In the genomic region with DNA sequence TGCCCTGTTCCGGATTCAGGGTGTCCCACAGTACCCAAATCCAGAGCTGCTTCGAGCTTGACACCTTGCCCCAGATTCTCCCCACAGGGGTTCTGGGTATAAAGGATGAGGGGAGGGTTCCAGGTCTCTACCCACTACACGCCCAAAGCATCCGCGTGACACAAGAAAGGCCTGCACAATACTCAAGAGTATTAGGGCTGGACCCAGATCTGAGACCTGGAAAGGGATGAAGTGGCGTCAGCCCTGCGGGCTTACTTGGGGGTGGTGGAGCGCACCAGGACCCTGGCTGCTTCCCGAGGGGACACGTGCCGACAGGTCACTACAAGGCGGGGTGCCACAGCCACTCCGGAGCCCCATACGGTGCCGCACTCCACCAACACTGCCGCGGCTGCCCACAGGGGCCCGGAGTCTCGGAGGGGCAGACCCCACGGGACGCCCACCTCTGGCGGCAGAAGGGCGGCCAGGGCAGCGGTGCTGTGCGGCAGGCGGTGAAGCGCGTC, we compare ENCODE assay signal across 1 cellular context.
TF ChIP-seq lines count a peak whose summit lies in the region.

No MANE protein-coding gene starts in this region.

TF ChIP-seq in GM12878, 131 proteins besides CTCF, POLR2A, EP300 and RAD21 (continued from another document):
- TF ChIP-seq, protein P1, sequence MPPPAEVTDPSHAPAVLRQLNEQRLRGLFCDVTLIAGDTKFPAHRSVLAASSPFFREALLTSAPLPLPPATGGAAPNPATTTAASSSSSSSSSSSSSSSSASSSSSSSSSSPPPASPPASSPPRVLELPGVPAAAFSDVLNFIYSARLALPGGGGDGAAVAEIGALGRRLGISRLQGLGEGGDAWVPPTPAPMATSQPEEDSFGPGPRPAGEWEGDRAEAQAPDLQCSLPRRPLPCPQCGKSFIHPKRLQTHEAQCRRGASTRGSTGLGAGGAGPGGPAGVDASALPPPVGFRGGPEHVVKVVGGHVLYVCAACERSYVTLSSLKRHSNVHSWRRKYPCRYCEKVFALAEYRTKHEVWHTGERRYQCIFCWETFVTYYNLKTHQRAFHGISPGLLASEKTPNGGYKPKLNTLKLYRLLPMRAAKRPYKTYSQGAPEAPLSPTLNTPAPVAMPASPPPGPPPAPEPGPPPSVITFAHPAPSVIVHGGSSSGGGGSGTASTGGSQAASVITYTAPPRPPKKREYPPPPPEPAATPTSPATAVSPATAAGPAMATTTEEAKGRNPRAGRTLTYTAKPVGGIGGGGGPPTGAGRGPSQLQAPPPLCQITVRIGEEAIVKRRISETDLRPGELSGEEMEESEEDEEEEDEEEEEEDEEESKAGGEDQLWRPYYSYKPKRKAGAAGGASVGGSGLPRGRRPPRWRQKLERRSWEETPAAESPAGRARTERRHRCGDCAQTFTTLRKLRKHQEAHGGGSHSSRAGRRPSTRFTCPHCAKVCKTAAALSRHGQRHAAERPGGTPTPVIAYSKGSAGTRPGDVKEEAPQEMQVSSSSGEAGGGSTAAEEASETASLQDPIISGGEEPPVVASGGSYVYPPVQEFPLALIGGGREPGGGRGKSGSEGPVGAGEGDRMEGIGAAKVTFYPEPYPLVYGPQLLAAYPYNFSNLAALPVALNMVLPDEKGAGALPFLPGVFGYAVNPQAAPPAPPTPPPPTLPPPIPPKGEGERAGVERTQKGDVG (CRISPR knock-in tag; IDR thresholded peaks at IDR 0.05) = no peak
- TF ChIP-seq, protein P2, sequence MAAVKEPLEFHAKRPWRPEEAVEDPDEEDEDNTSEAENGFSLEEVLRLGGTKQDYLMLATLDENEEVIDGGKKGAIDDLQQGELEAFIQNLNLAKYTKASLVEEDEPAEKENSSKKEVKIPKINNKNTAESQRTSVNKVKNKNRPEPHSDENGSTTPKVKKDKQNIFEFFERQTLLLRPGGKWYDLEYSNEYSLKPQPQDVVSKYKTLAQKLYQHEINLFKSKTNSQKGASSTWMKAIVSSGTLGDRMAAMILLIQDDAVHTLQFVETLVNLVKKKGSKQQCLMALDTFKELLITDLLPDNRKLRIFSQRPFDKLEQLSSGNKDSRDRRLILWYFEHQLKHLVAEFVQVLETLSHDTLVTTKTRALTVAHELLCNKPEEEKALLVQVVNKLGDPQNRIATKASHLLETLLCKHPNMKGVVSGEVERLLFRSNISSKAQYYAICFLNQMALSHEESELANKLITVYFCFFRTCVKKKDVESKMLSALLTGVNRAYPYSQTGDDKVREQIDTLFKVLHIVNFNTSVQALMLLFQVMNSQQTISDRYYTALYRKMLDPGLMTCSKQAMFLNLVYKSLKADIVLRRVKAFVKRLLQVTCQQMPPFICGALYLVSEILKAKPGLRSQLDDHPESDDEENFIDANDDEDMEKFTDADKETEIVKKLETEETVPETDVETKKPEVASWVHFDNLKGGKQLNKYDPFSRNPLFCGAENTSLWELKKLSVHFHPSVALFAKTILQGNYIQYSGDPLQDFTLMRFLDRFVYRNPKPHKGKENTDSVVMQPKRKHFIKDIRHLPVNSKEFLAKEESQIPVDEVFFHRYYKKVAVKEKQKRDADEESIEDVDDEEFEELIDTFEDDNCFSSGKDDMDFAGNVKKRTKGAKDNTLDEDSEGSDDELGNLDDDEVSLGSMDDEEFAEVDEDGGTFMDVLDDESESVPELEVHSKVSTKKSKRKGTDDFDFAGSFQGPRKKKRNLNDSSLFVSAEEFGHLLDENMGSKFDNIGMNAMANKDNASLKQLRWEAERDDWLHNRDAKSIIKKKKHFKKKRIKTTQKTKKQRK (IDR thresholded peaks at IDR 0.05; ENCODE audit: low read depth, low read length) = no peak
- TF ChIP-seq HDGF (IDR thresholded peaks at IDR 0.05) (no peak), MTA3 (IDR thresholded peaks at IDR 0.05; ENCODE audit: borderline replicate concordance, low read length) (no peak), ATF7 (IDR thresholded peaks at IDR 0.05; ENCODE audit: low read depth) (no peak), POU2F2 (IDR thresholded peaks at IDR 0.05; ENCODE audit: borderline replicate concordance, low read depth, low read length) (no peak), IKZF2 (IDR thresholded peaks at IDR 0.05) (no peak), GATAD2B (conservative IDR thresholded peaks at IDR 0.05; ENCODE audit: low read depth) (peak; percentile 92; the same call in 1 of the 2 replicates), SUZ12 (IDR thresholded peaks at IDR 0.05; ENCODE audit: unreplicated experiment) (no peak), ASH2L (IDR thresholded peaks at IDR 0.05; ENCODE audit: borderline replicate concordance, low read depth) (no peak), EGR1 (IDR thresholded peaks at IDR 0.05; ENCODE audit: borderline replicate concordance in 1 of 2, low read depth in 2 of 2, low read length in 2 of 2) (no peak), DPF2 (IDR thresholded peaks at IDR 0.05) (0 out of 2 replicates have a peak, but pooled peaks have one; percentile 62), TCF3 (IDR thresholded peaks at IDR 0.05; ENCODE audit: borderline replicate concordance, insufficient read depth, low read depth, low read length) (no peak)
- TF ChIP-seq, protein P3, sequence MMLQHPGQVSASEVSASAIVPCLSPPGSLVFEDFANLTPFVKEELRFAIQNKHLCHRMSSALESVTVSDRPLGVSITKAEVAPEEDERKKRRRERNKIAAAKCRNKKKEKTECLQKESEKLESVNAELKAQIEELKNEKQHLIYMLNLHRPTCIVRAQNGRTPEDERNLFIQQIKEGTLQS (IDR thresholded peaks at IDR 0.05; ENCODE audit: borderline replicate concordance, extremely low read depth, low read depth, low read length) = no peak
- TF ChIP-seq, protein P4, sequence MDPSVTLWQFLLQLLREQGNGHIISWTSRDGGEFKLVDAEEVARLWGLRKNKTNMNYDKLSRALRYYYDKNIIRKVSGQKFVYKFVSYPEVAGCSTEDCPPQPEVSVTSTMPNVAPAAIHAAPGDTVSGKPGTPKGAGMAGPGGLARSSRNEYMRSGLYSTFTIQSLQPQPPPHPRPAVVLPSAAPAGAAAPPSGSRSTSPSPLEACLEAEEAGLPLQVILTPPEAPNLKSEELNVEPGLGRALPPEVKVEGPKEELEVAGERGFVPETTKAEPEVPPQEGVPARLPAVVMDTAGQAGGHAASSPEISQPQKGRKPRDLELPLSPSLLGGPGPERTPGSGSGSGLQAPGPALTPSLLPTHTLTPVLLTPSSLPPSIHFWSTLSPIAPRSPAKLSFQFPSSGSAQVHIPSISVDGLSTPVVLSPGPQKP (IDR thresholded peaks at IDR 0.05; ENCODE audit: low read depth, low read length) = no peak
- TF ChIP-seq, protein P5, sequence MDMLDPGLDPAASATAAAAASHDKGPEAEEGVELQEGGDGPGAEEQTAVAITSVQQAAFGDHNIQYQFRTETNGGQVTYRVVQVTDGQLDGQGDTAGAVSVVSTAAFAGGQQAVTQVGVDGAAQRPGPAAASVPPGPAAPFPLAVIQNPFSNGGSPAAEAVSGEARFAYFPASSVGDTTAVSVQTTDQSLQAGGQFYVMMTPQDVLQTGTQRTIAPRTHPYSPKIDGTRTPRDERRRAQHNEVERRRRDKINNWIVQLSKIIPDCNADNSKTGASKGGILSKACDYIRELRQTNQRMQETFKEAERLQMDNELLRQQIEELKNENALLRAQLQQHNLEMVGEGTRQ (IDR thresholded peaks at IDR 0.05; ENCODE audit: borderline replicate concordance, low read depth, low read length) = no peak
